Comparison of ENCODE assay signal across 8 cellular contexts in genomic region chrX:110167952-110168451, GRCh38.
DNase-seq lines count a peak whose midpoint lies in the region; ATAC-seq and TF ChIP-seq lines count a peak whose summit lies in the region.

No MANE protein-coding gene starts in this region.

- BruUV-seq in OCI-LY7 (replicated peaks; lab: Mats Ljungman, UMichigan): no TSS peak

- H3K9me2 ChIP-seq in OCI-LY7 (ENCODE audit: insufficient read depth, low read length): no peaks in the 10 kb centered on the region

- CTCF ChIA-PET in OCI-LY7 (lab: Charles Lee; ENCODE audit: unreplicated experiment): no interaction called here

- 42 to 48% methylated on average over 9 of the region's 9 CpGs for WGBS in heart right ventricle, 2 donors

- no peaks in the 10 kb centered on the region for H3K4me1 ChIP-seq in OCI-LY7 (ENCODE audit: insufficient read depth, low read length, poor library complexity, severe bottlenecking)
- H3K4me1 ChIP-seq in heart right ventricle: peaks cover 0 to 5% (median 0%) of the 10 kb centered on the region in 9 donors

- H3K27ac ChIP-seq in OCI-LY7 (ENCODE audit: low read depth, low read length, poor library complexity, severe bottlenecking) (no peak overlapping the region), heart right ventricle (no peak overlapping the region)

- no peaks in the 10 kb centered on the region for H4K20me1 ChIP-seq in OCI-LY7 (ENCODE audit: insufficient read depth, low read length)

- H2AFZ ChIP-seq in OCI-LY7 (ENCODE audit: low read length): no peak overlapping the region

- intact Hi-C loops in OCI-LY7 (cut with micrococcal nuclease; ENCODE audit: unreplicated experiment) (loop anchor here (5.0 kb wide), 1 partner anchor 149 kb away; the partner anchor contains the start of gene AMMECR1), heart right ventricle (cut with DNase I) (loop anchor here in 2 of 10 donors (10.0 kb wide), 1 partner anchor 147 kb away; the partner anchor contains the start of gene AMMECR1 (in 2 of the 2))

- no peaks in the 10 kb centered on the region for H3K36me3 ChIP-seq in GM06990 (ENCODE audit: control insufficient read depth, insufficient read depth, low read length)
- no peaks in the 10 kb centered on the region for H3K36me3 ChIP-seq in OCI-LY7 (ENCODE audit: insufficient read depth, low read length)
- H3K36me3 ChIP-seq in heart right ventricle: peaks cover 0 to 8% (median 0%) of the 10 kb centered on the region in 9 donors

- H3K9me3 ChIP-seq in OCI-LY7 (ENCODE audit: low read length) (no peaks in the 10 kb centered on the region), heart right ventricle (no peaks in the 10 kb centered on the region)

- no peak for DNase-seq in GM06990 (ENCODE audit: extremely low read depth, insufficient read length)
- peak; percentile 39 for DNase-seq in OCI-LY7 (ENCODE audit: low spot score)
- DNase-seq in activated effector memory CD4-positive, alpha-beta T cell treated with Interleukin-2 at 50 U/mL for 16 hours: peak; percentile 27
- DNase-seq in heart right ventricle: peak in 1 of 2 donors; percentile 14
- peak; percentile 29 to 36 for DNase-seq in stimulated activated CD4-positive, alpha-beta T cell treated with anti-CD3 and anti-CD28 coated beads, Interleukin-4, amount 100 ng/mL, for 4 hours
- no peak for DNase-seq in NCI-H2029 treated with DMSO at 0.1 percent for 48 hours (lab: John Stamatoyannopoulos, UW)

- POLR2A ChIA-PET in OCI-LY7 (lab: Charles Lee): no interaction called here

- no peak overlapping the region for H3K4me2 ChIP-seq in OCI-LY7 (ENCODE audit: low read length)

- peak; percentile 85 for TF ChIP-seq CTCF in GM06990 (IDR thresholded peaks at IDR 0.05; ENCODE audit: insufficient read depth, low read length, poor library complexity, severe bottlenecking)
- TF ChIP-seq CTCF in OCI-LY7 (conservative IDR thresholded peaks at IDR 0.05; ENCODE audit: low read length): peak; percentile 74
- peak in 8 of 9 donors; percentile 26 to 68 (median 52) for TF ChIP-seq CTCF in heart right ventricle (IDR thresholded peaks at IDR 0.05)

- H3K27me3 ChIP-seq in GM06990 (replicated peaks; ENCODE audit: control insufficient read depth, insufficient read depth, low read length): no peaks in the 10 kb centered on the region
- H3K27me3 ChIP-seq in heart right ventricle: peaks cover 0 to 6% (median 0%) of the 10 kb centered on the region in 7 donors

- H3K79me2 ChIP-seq in OCI-LY7 (ENCODE audit: insufficient read depth, low read depth, low read length): no peaks in the 10 kb centered on the region

- no peak overlapping the region for H3K4me3 ChIP-seq in GM06990 (replicated peaks; ENCODE audit: low read depth, low read length)
- H3K4me3 ChIP-seq in OCI-LY7 (ENCODE audit: low read depth, low read length, poor library complexity, severe bottlenecking): no peak overlapping the region
- no peak overlapping the region for H3K4me3 ChIP-seq in heart right ventricle

- ATAC-seq in heart right ventricle: peak in 5 of 8 donors; percentile 42 to 63 (median 52)
- ATAC-seq in GM21515 (IDR thresholded peaks at IDR 0.05; ENCODE audit: unreplicated experiment): no peak
- no peak for ATAC-seq in HG02588 (IDR thresholded peaks at IDR 0.05; ENCODE audit: unreplicated experiment)

Comparison
In these comparisons a context has a peak if more than half of its experiments do, and no peak if none do; other contexts are left out.
1. DNase-seq: peak in OCI-LY7 (single experiment), activated effector memory CD4-positive, alpha-beta T cell treated with Interleukin-2 at 50 U/mL for 16 hours (single experiment) and stimulated activated CD4-positive, alpha-beta T cell treated with anti-CD3 and anti-CD28 coated beads, Interleukin-4, amount 100 ng/mL, for 4 hours (2 of 2); none in GM06990 (single experiment) and NCI-H2029 treated with DMSO at 0.1 percent for 48 hours (single experiment).
2. ATAC-seq: peak in heart right ventricle (5 of 8); none in GM21515 (single experiment) and HG02588 (single experiment).
3. Peak in every context shown above with its lines, with median percentiles within 50 percentile points of each other: CTCF ChIP-seq.